Comparison of ENCODE assay signal across 19 cellular contexts in the genomic region with DNA sequence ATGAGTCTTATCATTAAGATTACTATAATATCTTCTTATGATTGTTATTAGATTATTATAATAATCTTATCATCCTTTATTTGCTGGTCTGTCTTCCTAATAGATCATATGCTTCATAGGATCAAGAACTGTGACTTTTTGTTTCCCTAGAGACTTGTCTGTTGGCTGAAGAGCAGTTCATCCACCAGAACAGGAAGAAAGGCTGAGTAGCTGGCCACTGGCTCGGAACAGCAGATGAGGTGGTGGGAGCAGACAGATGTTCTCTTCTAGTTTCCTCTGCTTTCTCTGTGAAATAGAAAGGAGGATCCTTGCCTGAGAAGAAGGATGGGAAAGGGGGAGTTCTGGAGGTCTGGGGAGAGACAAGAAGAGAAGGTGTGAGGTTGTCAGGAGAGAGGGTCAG.
DNase-seq lines count a peak whose midpoint lies in the region; ATAC-seq and TF ChIP-seq lines count a peak whose summit lies in the region.
"Had no signal": no experiment of that assay in that cellular context is flagged by ENCODE, and none has a peak within 500 bp of the region (broad histone marks: within the 10 kb centered on the region; RNA-seq: fewer than 3 reads in every experiment).

No MANE protein-coding gene starts in this region.

- no TSS peak for BruUV-seq in OCI-LY7 (replicated peaks; lab: Mats Ljungman, UMichigan)

- peaks cover 40 to 59% of the 10 kb centered on the region in 2 donors for H3K4me1 Mint-ChIP-seq in stimulated activated naive B cell treated with anti-CD40 and anti-IgM and Interleukin-4, amounts not matched to agents 10 μg/mL and 1 μg/mL and 100 μg/mL, for 72 hours
- H3K4me1 Mint-ChIP-seq: CD4-positive, CD25-positive, alpha-beta regulatory T cell; GM23338 had no signal

- 81 to 100% (median 90%) methylated on average over 1 of the region's 1 CpG for WGBS in psoas muscle, 3 donors

- H3K36me3 Mint-ChIP-seq in stimulated activated naive B cell treated with anti-CD40 and anti-IgM and Interleukin-4, amounts not matched to agents 10 μg/mL and 1 μg/mL and 100 μg/mL, for 72 hours: peaks cover 2 to 18% of the 10 kb centered on the region in 2 donors
- H3K36me3 Mint-ChIP-seq: CD4-positive, CD25-positive, alpha-beta regulatory T cell; T-cell had no signal

- H3K4me3 Mint-ChIP-seq in stimulated activated naive B cell treated with anti-CD40 and anti-IgM and Interleukin-4, amounts not matched to agents 10 μg/mL and 1 μg/mL and 100 μg/mL, for 72 hours: peak overlapping the region; percentile 5 to 49
- H3K4me3 Mint-ChIP-seq: CD4-positive, CD25-positive, alpha-beta regulatory T cell; GM23338; H9; T-cell had no signal

- H3K4me3 ChIP-seq in OCI-LY7 (ENCODE audit: low read depth, low read length, poor library complexity, severe bottlenecking) (no peak overlapping the region), psoas muscle (no peak overlapping the region)
- H3K4me3 ChIP-seq: GM23338, PC-9 had no signal

- H3K27me3 ChIP-seq in psoas muscle (ENCODE audit: insufficient read depth in 3 of 3, low read length in 2 of 3): no peaks in the 10 kb centered on the region

- DNase-seq in OCI-LY7 (ENCODE audit: low spot score) (peak; percentile 51), psoas muscle (no peak), SHP77 (lab: John Stamatoyannopoulos, UW) (no peak)
- peak; percentile 15 for DNase-seq in stimulated activated naive B cell treated with anti-CD40 and anti-IgM and Interleukin-4, amounts not matched to agents 10 μg/mL and 1 μg/mL and 100 μg/mL, for 72 hours
- DNase-seq in activated naive CD4-positive, alpha-beta T cell (lab: John Stamatoyannopoulos, UW): no peak
- DNase-seq: CD4-positive, CD25-positive, alpha-beta regulatory T cell; H9; MV-4-11; NCI-H2029; NCI-H446; NCI-H524 treated with DMSO at 0.1 percent for 48 hours; NCI-H82; NK-92 treated with Interleukin-12 subunit alpha and Interleukin-12 subunit beta, amount 100 ng/mL, for 24 hours; PC-9; Right ventricle myocardium superior; T-cell had no signal

- H3K79me2 ChIP-seq in OCI-LY7 (ENCODE audit: insufficient read depth, low read depth, low read length): no peaks in the 10 kb centered on the region

- H3K27ac ChIP-seq in OCI-LY7 (ENCODE audit: low read depth, low read length, poor library complexity, severe bottlenecking): no peak overlapping the region
- no peak overlapping the region for H3K27ac ChIP-seq in psoas muscle
- H3K27ac ChIP-seq: PC-9 had no signal

- H2AFZ ChIP-seq in OCI-LY7 (ENCODE audit: low read length): no peak overlapping the region

- H3K9me3 ChIP-seq in OCI-LY7 (ENCODE audit: low read length) (no peaks in the 10 kb centered on the region), psoas muscle (no peaks in the 10 kb centered on the region)

- H3K9me3 Mint-ChIP-seq in stimulated activated naive B cell treated with anti-CD40 and anti-IgM and Interleukin-4, amounts not matched to agents 10 μg/mL and 1 μg/mL and 100 μg/mL, for 72 hours: peaks cover 4% of the 10 kb centered on the region in 2 donors
- H3K9me3 Mint-ChIP-seq: GM23338, H9, T-cell had no signal

- H4K20me1 ChIP-seq in OCI-LY7 (ENCODE audit: insufficient read depth, low read length): no peaks in the 10 kb centered on the region

- intact Hi-C loops in OCI-LY7 (cut with micrococcal nuclease; ENCODE audit: unreplicated experiment): no loop called here
- intact Hi-C loops in psoas muscle (cut with DNase I): no loop called here

- peaks cover 0 to 3% of the 10 kb centered on the region in 2 donors for H3K27me3 Mint-ChIP-seq in stimulated activated naive B cell treated with anti-CD40 and anti-IgM and Interleukin-4, amounts not matched to agents 10 μg/mL and 1 μg/mL and 100 μg/mL, for 72 hours
- H3K27me3 Mint-ChIP-seq: CD4-positive, CD25-positive, alpha-beta regulatory T cell had no signal

- CTCF ChIA-PET in OCI-LY7 (lab: Charles Lee; ENCODE audit: unreplicated experiment): no interaction called here

- TF ChIP-seq CTCF in OCI-LY7 (conservative IDR thresholded peaks at IDR 0.05; ENCODE audit: low read length): no peak
- TF ChIP-seq CTCF in psoas muscle (IDR thresholded peaks at IDR 0.05): no peak

- no peaks in the 10 kb centered on the region for H3K36me3 ChIP-seq in OCI-LY7 (ENCODE audit: insufficient read depth, low read length)
- H3K36me3 ChIP-seq in psoas muscle (ENCODE audit: insufficient read depth in 1 of 2, low read depth in 1 of 2): no peaks in the 10 kb centered on the region

- ATAC-seq in GM18907 (IDR thresholded peaks at IDR 0.05; ENCODE audit: unreplicated experiment) (peak; percentile 43), HG03097 (IDR thresholded peaks at IDR 0.05; ENCODE audit: low FRiP score, unreplicated experiment) (peak; percentile 48), psoas muscle (no peak)
- ATAC-seq in stimulated activated naive B cell treated with anti-CD40 and anti-IgM and Interleukin-4, amounts not matched to agents 10 μg/mL and 1 μg/mL and 100 μg/mL, for 72 hours (replicated peaks): peak; percentile 53 to 60
- ATAC-seq: GM23338, T-cell had no signal

- H3K27ac Mint-ChIP-seq in stimulated activated naive B cell treated with anti-CD40 and anti-IgM and Interleukin-4, amounts not matched to agents 10 μg/mL and 1 μg/mL and 100 μg/mL, for 72 hours: peak overlapping the region; percentile 48
- H3K27ac Mint-ChIP-seq: CD4-positive, CD25-positive, alpha-beta regulatory T cell; GM23338; H9; T-cell had no signal

- no peaks in the 10 kb centered on the region for H3K4me1 ChIP-seq in OCI-LY7 (ENCODE audit: insufficient read depth, low read length, poor library complexity, severe bottlenecking)
- H3K4me1 ChIP-seq in psoas muscle: no peaks in the 10 kb centered on the region

- POLR2A ChIA-PET in OCI-LY7 (lab: Charles Lee): no interaction called here

- H3K9me2 ChIP-seq in OCI-LY7 (ENCODE audit: insufficient read depth, low read length): no peaks in the 10 kb centered on the region

- no peak overlapping the region for H3K4me2 ChIP-seq in OCI-LY7 (ENCODE audit: low read length)
- H3K4me2 ChIP-seq: GM23338, PC-9 had no signal

Comparison
In these comparisons a context has a peak if more than half of its experiments do, and no peak if none do; other contexts are left out.
1. ATAC-seq: peak in GM18907 (single experiment), HG03097 (single experiment) and stimulated activated naive B cell treated with anti-CD40 and anti-IgM and Interleukin-4, amounts not matched to agents 10 μg/mL and 1 μg/mL and 100 μg/mL, for 72 hours (2 of 2); none in psoas muscle (0 of 4).
2. DNase-seq: peak in OCI-LY7 (single experiment) and stimulated activated naive B cell treated with anti-CD40 and anti-IgM and Interleukin-4, amounts not matched to agents 10 μg/mL and 1 μg/mL and 100 μg/mL, for 72 hours (single experiment); none in psoas muscle (0 of 2), activated naive CD4-positive, alpha-beta T cell (0 of 4) and SHP77 (0 of 2).